ENCODE assay signal across 27 cellular contexts in genomic region chr15:38164061-38164460, GRCh38.
A peak's percentile ranks its signal among the peaks of the same experiment; 100 is the strongest.
DNase-seq lines count a peak whose midpoint lies in the region; ATAC-seq and TF ChIP-seq lines count a peak whose summit lies in the region.
"Had no signal": no experiment of that assay in that cellular context is flagged by ENCODE, and none has a peak within 500 bp of the region (broad histone marks: within the 10 kb centered on the region; RNA-seq: fewer than 3 reads in every experiment).

No MANE protein-coding gene starts in this region.

- no peak for TF ChIP-seq POLR2A in GM18505 (IDR thresholded peaks at IDR 0.05; ENCODE audit: borderline replicate concordance, extremely low read depth, insufficient read depth, insufficient read length)

- TF ChIP-seq CTCF in SK-N-SH (IDR thresholded peaks at IDR 0.05) (no peak), mucosa of descending colon (IDR thresholded peaks at IDR 0.05) (no peak)

- H3K4me1 ChIP-seq in SK-N-SH (ENCODE audit: control insufficient read depth in 1 of 2, insufficient read depth in 2 of 2, low read depth in 1 of 2, low read length in 1 of 2) (peaks cover 0 to 11% of the 10 kb centered on the region in 2 experiments; a peak in 2 of 4 replicates), ectodermal cell (ENCODE audit: control insufficient read depth, insufficient read depth, low read length) (peaks cover 9% of the 10 kb centered on the region), mucosa of descending colon (ENCODE audit: low read depth) (peaks cover 5% of the 10 kb centered on the region)
- H3K4me1 ChIP-seq: SJSA1, upper lobe of right lung had no signal

- H3F3A ChIP-seq in SK-N-SH (replicated peaks; ENCODE audit: insufficient read depth) = no peaks in the 10 kb centered on the region

- no peak overlapping the region for H3K9ac ChIP-seq in SK-N-SH

- ATAC-seq in SK-N-SH treated with all-trans-retinoic acid at 6 μM for 48 hours = peak; percentile 46
- peak; percentile 24 for ATAC-seq in mucosa of descending colon
- ATAC-seq in GM18505 (IDR thresholded peaks at IDR 0.05; ENCODE audit: unreplicated experiment) = no peak
- ATAC-seq: activated CD4-positive, CD25-positive, alpha-beta regulatory T cell treated with anti-CD3 and anti-CD28 coated beads, Interleukin-2, amount 50 U/mL, for 24 hours; effector memory CD8-positive, alpha-beta T cell; naive thymus-derived CD8-positive, alpha-beta T cell; sciatic nerve; stimulated activated memory B cell treated with anti-CD40 and anti-IgM and Interleukin-4, amounts not matched to agents 10 μg/mL and 1 μg/mL and 100 μg/mL, for 72 hours; upper lobe of right lung had no signal

- H4K20me1 ChIP-seq in SK-N-SH (ENCODE audit: insufficient read depth) = no peaks in the 10 kb centered on the region

- TF ChIP-seq EP300 in SK-N-SH (IDR thresholded peaks at IDR 0.05; ENCODE audit: borderline replicate concordance in 1 of 2, low read depth in 1 of 2, low read length in 1 of 2) = no peak

- H3K4me2 ChIP-seq in SK-N-SH = no peak overlapping the region

- CTCF ChIA-PET in SK-N-SH (lab: Yijun Ruan, JAX) = no interaction called here

- H3K79me2 ChIP-seq in SK-N-SH (ENCODE audit: insufficient read depth) = no peaks in the 10 kb centered on the region

- no peak overlapping the region for H3K4me3 ChIP-seq in SK-N-SH (ENCODE audit: low read depth in 2 of 2, low read length in 1 of 2)
- no peak overlapping the region for H3K4me3 ChIP-seq in ectodermal cell (ENCODE audit: insufficient read depth, low read depth, low read length)
- H3K4me3 ChIP-seq in mucosa of descending colon = no peak overlapping the region
- H3K4me3 ChIP-seq: SJSA1, upper lobe of right lung had no signal

- POLR2A ChIA-PET in SK-N-SH (lab: Yijun Ruan, JAX) = no interaction called here

- DNase-seq in SK-N-SH = no peak
- no peak for DNase-seq in mucosa of descending colon
- no peak for DNase-seq in mesenteric fat pad (ENCODE audit: low spot score)
- DNase-seq in posterior vena cava (ENCODE audit: low spot score) = no peak
- DNase-seq in occipital lobe (lab: John Stamatoyannopoulos, UW) = no peak
- DNase-seq: activated CD4-positive, alpha-beta T cell treated with anti-CD3 and anti-CD28 coated beads, Interleukin-2, amount 50 U/mL, for 48 hours; activated naive CD4-positive, alpha-beta T cell treated with anti-CD3 and anti-CD28 coated beads, Interleukin-2, amount 10 ng/mL, durations not matched to agents 7 days and 5 days; CD8-positive, alpha-beta memory T cell; DMS153; effector memory CD8-positive, alpha-beta T cell; HCEC 1CT; hippocampal formation; MM.1S; naive thymus-derived CD8-positive, alpha-beta T cell; NCI-H2029; NCI-H2227 treated with DMSO at 0.1 percent for 48 hours; posterior cingulate gyrus; stimulated activated CD4-positive, alpha-beta T cell treated with anti-CD3 and anti-CD28 coated beads, Interleukin-4, amount 100 ng/mL, for 4 hours; substantia nigra; upper lobe of right lung had no signal

- H3K27ac ChIP-seq in SK-N-SH (ENCODE audit: low read depth in 2 of 2, low read length in 1 of 2) = peak overlapping the region in 1 of 2 experiments; percentile 39; a peak in 2 of 4 replicates
- H3K27ac ChIP-seq in ectodermal cell (ENCODE audit: insufficient read depth, low read depth, low read length, poor library complexity, severe bottlenecking) = peak overlapping the region; percentile 27
- H3K27ac ChIP-seq: SJSA1, upper lobe of right lung had no signal

- H3K27me3 ChIP-seq in SK-N-SH (ENCODE audit: insufficient read depth) (no peaks in the 10 kb centered on the region), ectodermal cell (ENCODE audit: control insufficient read depth, insufficient read depth, low read length, poor library complexity, severe bottlenecking) (no peaks in the 10 kb centered on the region)
- H3K27me3 ChIP-seq: SJSA1, upper lobe of right lung had no signal

- intact Hi-C loops in mucosa of descending colon (cut with DNase I, micrococcal nuclease) = no loop called here
- intact Hi-C loops in posterior vena cava (cut with DNase I) = loop anchor here in 1 of 2 donors (2.0 kb wide), 1 partner anchor 31 kb away; no protein-coding TSS in a partner anchor

- H3K9me2 ChIP-seq in SK-N-SH = no peaks in the 10 kb centered on the region

- WGBS in SK-N-SH (ENCODE audit: low lambda C conversion rate) = 35% methylated on average over 2 of the region's 2 CpGs
- WGBS in ectodermal cell, 2 experiments = 69 to 83% methylated on average over 2 of the region's 2 CpGs

- no peak overlapping the region for H2AFZ ChIP-seq in SK-N-SH (ENCODE audit: low read depth)

- H3K36me3 ChIP-seq in SK-N-SH (replicated peaks in 1 of 2; ENCODE audit: control insufficient read depth in 1 of 2, insufficient read depth in 2 of 2, low read length in 1 of 2) (no peaks in the 10 kb centered on the region), ectodermal cell (ENCODE audit: control insufficient read depth, insufficient read depth, low read length) (no peaks in the 10 kb centered on the region), mucosa of descending colon (ENCODE audit: low read depth) (no peaks in the 10 kb centered on the region)
- H3K36me3 ChIP-seq: SJSA1, upper lobe of right lung had no signal

- TF ChIP-seq RAD21 in SK-N-SH (IDR thresholded peaks at IDR 0.05; ENCODE audit: low read length) = no peak

- no peaks in the 10 kb centered on the region for H3K9me3 ChIP-seq in SK-N-SH
- no peaks in the 10 kb centered on the region for H3K9me3 ChIP-seq in ectodermal cell (ENCODE audit: control insufficient read depth, low read length)
- H3K9me3 ChIP-seq in mucosa of descending colon = no peaks in the 10 kb centered on the region
- H3K9me3 ChIP-seq: SJSA1, upper lobe of right lung had no signal

TF ChIP-seq in SK-N-SH treated with all-trans-retinoic acid at 6 μM for 48 hours, 23 proteins besides CTCF, POLR2A, EP300 and RAD21 (continues in another document):
- no peak for TF ChIP-seq ZFP30 (CRISPR knock-in tag; IDR thresholded peaks at IDR 0.05)
- no peak for TF ChIP-seq RARB (CRISPR knock-in tag; IDR thresholded peaks at IDR 0.05)
- TF ChIP-seq TSHZ2 (CRISPR knock-in tag; IDR thresholded peaks at IDR 0.05) = no peak
- TF ChIP-seq SNAI2 (CRISPR knock-in tag; IDR thresholded peaks at IDR 0.05) = no peak
- no peak for TF ChIP-seq PPARA (CRISPR knock-in tag; IDR thresholded peaks at IDR 0.05; ENCODE audit: borderline replicate concordance)
- TF ChIP-seq ZNF565 (CRISPR knock-in tag; conservative IDR thresholded peaks at IDR 0.05; ENCODE audit: low read depth) = no peak
- TF ChIP-seq TOX (CRISPR knock-in tag; IDR thresholded peaks at IDR 0.05; ENCODE audit: borderline replicate concordance) = no peak
- TF ChIP-seq GLIS3 (CRISPR knock-in tag; IDR thresholded peaks at IDR 0.05) = no peak

TF ChIP-seq in SK-N-SH, 30 proteins besides CTCF, POLR2A, EP300 and RAD21 (continues in another document):
- TF ChIP-seq, protein P1, sequence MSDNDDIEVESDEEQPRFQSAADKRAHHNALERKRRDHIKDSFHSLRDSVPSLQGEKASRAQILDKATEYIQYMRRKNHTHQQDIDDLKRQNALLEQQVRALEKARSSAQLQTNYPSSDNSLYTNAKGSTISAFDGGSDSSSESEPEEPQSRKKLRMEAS (IDR thresholded peaks at IDR 0.05; ENCODE audit: low read depth) = no peak
- TF ChIP-seq MEF2A (IDR thresholded peaks at IDR 0.05; ENCODE audit: borderline replicate concordance, low read depth) = no peak
- no peak for TF ChIP-seq TEAD4 (IDR thresholded peaks at IDR 0.05; ENCODE audit: borderline replicate concordance, insufficient read depth)
- TF ChIP-seq TCF12 (IDR thresholded peaks at IDR 0.05) = no peak
- no peak for TF ChIP-seq SMC3 (IDR thresholded peaks at IDR 0.05; ENCODE audit: low read depth, low read length)
- TF ChIP-seq POLR2AphosphoS5 (IDR thresholded peaks at IDR 0.05; ENCODE audit: low read depth, low read length) = no peak
- no peak for TF ChIP-seq SIN3A (IDR thresholded peaks at IDR 0.05; ENCODE audit: borderline replicate concordance, low read depth, low read length)
- TF ChIP-seq FOXJ3 (CRISPR knock-in tag; IDR thresholded peaks at IDR 0.05) = no peak
- no peak for TF ChIP-seq ZBTB33 (IDR thresholded peaks at IDR 0.05; ENCODE audit: borderline replicate concordance, low read depth)
- TF ChIP-seq YY1 (IDR thresholded peaks at IDR 0.05; ENCODE audit: low read depth) = no peak
- TF ChIP-seq TAF1 (IDR thresholded peaks at IDR 0.05; ENCODE audit: borderline replicate concordance, low read depth, low read length) = no peak
- TF ChIP-seq FOXM1 (IDR thresholded peaks at IDR 0.05; ENCODE audit: low read depth) = no peak
- no peak for TF ChIP-seq CHD2 (IDR thresholded peaks at IDR 0.05; ENCODE audit: low read length, partially characterized antibody)
